ENCODE assay signal across 2 cellular contexts in genomic region chr20:4134861-4135379, GRCh38.
TF ChIP-seq lines count a peak whose summit lies in the region.

No MANE protein-coding gene starts in this region.

TF ChIP-seq in A549, 52 proteins besides CTCF, POLR2A, EP300 and RAD21 (continued from another document):
- TF ChIP-seq MAFK (IDR thresholded peaks at IDR 0.05; ENCODE audit: partially characterized antibody) = no peak
- TF ChIP-seq JUN (IDR thresholded peaks at IDR 0.05) = no peak
- TF ChIP-seq ELK1 (IDR thresholded peaks at IDR 0.05; ENCODE audit: low read depth, low read length) = no peak
- no peak for TF ChIP-seq JUNB (IDR thresholded peaks at IDR 0.05)
- TF ChIP-seq HEYL (CRISPR knock-in tag; IDR thresholded peaks at IDR 0.05) = peak; percentile 85
- no peak for TF ChIP-seq ZSCAN20 (CRISPR knock-in tag; IDR thresholded peaks at IDR 0.05)
- TF ChIP-seq KDM5A (IDR thresholded peaks at IDR 0.05) = no peak
- TF ChIP-seq E2F6 (IDR thresholded peaks at IDR 0.05; ENCODE audit: borderline replicate concordance, low read depth) = peak; percentile 18; the same call in 1 of the 2 replicates
- TF ChIP-seq, protein P1, sequence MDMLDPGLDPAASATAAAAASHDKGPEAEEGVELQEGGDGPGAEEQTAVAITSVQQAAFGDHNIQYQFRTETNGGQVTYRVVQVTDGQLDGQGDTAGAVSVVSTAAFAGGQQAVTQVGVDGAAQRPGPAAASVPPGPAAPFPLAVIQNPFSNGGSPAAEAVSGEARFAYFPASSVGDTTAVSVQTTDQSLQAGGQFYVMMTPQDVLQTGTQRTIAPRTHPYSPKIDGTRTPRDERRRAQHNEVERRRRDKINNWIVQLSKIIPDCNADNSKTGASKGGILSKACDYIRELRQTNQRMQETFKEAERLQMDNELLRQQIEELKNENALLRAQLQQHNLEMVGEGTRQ (IDR thresholded peaks at IDR 0.05) = no peak
- TF ChIP-seq HOXB5 (CRISPR knock-in tag; IDR thresholded peaks at IDR 0.05) = no peak
- TF ChIP-seq FOSB (CRISPR knock-in tag; IDR thresholded peaks at IDR 0.05) = peak; percentile 72
- TF ChIP-seq CBX2 (IDR thresholded peaks at IDR 0.05; ENCODE audit: borderline replicate concordance, low read depth) = no peak
- peak; percentile 51; the same call in 1 of the 2 replicates for TF ChIP-seq ZNF302 (CRISPR knock-in tag; IDR thresholded peaks at IDR 0.05)
- TF ChIP-seq, protein P2, sequence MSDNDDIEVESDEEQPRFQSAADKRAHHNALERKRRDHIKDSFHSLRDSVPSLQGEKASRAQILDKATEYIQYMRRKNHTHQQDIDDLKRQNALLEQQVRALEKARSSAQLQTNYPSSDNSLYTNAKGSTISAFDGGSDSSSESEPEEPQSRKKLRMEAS (IDR thresholded peaks at IDR 0.05) = no peak
- peak; percentile 94 for TF ChIP-seq HOXA7 (CRISPR knock-in tag; IDR thresholded peaks at IDR 0.05)
- no peak for TF ChIP-seq ZFP36 (IDR thresholded peaks at IDR 0.05; ENCODE audit: borderline replicate concordance, partially characterized antibody)
- TF ChIP-seq, protein P3, sequence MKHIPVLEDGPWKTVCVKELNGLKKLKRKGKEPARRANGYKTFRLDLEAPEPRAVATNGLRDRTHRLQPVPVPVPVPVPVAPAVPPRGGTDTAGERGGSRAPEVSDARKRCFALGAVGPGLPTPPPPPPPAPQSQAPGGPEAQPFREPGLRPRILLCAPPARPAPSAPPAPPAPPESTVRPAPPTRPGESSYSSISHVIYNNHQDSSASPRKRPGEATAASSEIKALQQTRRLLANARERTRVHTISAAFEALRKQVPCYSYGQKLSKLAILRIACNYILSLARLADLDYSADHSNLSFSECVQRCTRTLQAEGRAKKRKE (CRISPR knock-in tag; IDR thresholded peaks at IDR 0.05; ENCODE audit: low read depth) = peak; percentile 85
- TF ChIP-seq CEBPB (IDR thresholded peaks at IDR 0.05) = no peak
- no peak for TF ChIP-seq POLR2AphosphoS2 (conservative IDR thresholded peaks at IDR 0.05; ENCODE audit: low read length)
- peak; percentile 25; the same call in 1 of the 2 replicates for TF ChIP-seq HOXB13 (CRISPR knock-in tag; IDR thresholded peaks at IDR 0.05; ENCODE audit: low read depth)
- TF ChIP-seq SREBF2 (IDR thresholded peaks at IDR 0.05) = no peak
- TF ChIP-seq RCOR1 (IDR thresholded peaks at IDR 0.05; ENCODE audit: low read depth, low read length) = no peak
- TF ChIP-seq FOSL2 (IDR thresholded peaks at IDR 0.05) = no peak
- no peak for TF ChIP-seq FOSL2 (CRISPR knock-in tag; IDR thresholded peaks at IDR 0.05)
- no peak for TF ChIP-seq PBX3 (IDR thresholded peaks at IDR 0.05)
- 0 out of 2 replicates have a peak, but pooled peaks have one; percentile 59 for TF ChIP-seq FOXS1 (CRISPR knock-in tag; IDR thresholded peaks at IDR 0.05)
- TF ChIP-seq TFCP2L1 (CRISPR knock-in tag; IDR thresholded peaks at IDR 0.05) = peak; percentile 54; the same call in 1 of the 2 replicates

TF ChIP-seq in SK-N-SH, 30 proteins besides CTCF, POLR2A, EP300 and RAD21 (continued from another document):
- TF ChIP-seq, protein P4, sequence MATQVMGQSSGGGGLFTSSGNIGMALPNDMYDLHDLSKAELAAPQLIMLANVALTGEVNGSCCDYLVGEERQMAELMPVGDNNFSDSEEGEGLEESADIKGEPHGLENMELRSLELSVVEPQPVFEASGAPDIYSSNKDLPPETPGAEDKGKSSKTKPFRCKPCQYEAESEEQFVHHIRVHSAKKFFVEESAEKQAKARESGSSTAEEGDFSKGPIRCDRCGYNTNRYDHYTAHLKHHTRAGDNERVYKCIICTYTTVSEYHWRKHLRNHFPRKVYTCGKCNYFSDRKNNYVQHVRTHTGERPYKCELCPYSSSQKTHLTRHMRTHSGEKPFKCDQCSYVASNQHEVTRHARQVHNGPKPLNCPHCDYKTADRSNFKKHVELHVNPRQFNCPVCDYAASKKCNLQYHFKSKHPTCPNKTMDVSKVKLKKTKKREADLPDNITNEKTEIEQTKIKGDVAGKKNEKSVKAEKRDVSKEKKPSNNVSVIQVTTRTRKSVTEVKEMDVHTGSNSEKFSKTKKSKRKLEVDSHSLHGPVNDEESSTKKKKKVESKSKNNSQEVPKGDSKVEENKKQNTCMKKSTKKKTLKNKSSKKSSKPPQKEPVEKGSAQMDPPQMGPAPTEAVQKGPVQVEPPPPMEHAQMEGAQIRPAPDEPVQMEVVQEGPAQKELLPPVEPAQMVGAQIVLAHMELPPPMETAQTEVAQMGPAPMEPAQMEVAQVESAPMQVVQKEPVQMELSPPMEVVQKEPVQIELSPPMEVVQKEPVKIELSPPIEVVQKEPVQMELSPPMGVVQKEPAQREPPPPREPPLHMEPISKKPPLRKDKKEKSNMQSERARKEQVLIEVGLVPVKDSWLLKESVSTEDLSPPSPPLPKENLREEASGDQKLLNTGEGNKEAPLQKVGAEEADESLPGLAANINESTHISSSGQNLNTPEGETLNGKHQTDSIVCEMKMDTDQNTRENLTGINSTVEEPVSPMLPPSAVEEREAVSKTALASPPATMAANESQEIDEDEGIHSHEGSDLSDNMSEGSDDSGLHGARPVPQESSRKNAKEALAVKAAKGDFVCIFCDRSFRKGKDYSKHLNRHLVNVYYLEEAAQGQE (IDR thresholded peaks at IDR 0.05; ENCODE audit: low read depth, low read length) = no peak
TF ChIP-seq in SK-N-SH: peak in this region for 0.
